Comparison of ENCODE assay signal across 8 cellular contexts in genomic region chr10:74190494-74190893, GRCh38. TPM values are rescaled to one million over a fixed set of nuclear protein-coding genes. Genes with fewer than 3 reads are reported as not detected.
A peak's percentile ranks its signal among the peaks of the same experiment; 100 is the strongest.
DNase-seq lines count a peak whose midpoint lies in the region; ATAC-seq, FAIRE-seq and TF ChIP-seq lines count a peak whose summit lies in the region.

No MANE protein-coding gene starts in this region.

- TF ChIP-seq CTCF in heart left ventricle (IDR thresholded peaks at IDR 0.05) (no peak), keratinocyte (optimal IDR thresholded peaks at IDR 0.05 in 1 of 3, IDR thresholded peaks at IDR 0.05 in 1 of 3, conservative IDR thresholded peaks at IDR 0.05 in 1 of 3; ENCODE audit: extremely low read depth in 1 of 3, insufficient read depth in 2 of 3, low read length in 3 of 3) (no peak), upper lobe of right lung (IDR thresholded peaks at IDR 0.05) (no peak)

- H3K27ac ChIP-seq in heart left ventricle (peak overlapping the region in 7 of 12 donors; percentile 34 to 76 (median 39)), keratinocyte (ENCODE audit: control insufficient read depth, insufficient read depth, low read length) (peak overlapping the region; percentile 83), upper lobe of right lung (peak overlapping the region; percentile 59)

- no peaks in the 10 kb centered on the region for H3K36me3 Mint-ChIP-seq in activated CD4-positive, alpha-beta memory T cell treated with anti-CD3 and anti-CD28 coated beads for 36 hours

- H3K4me3 ChIP-seq in heart left ventricle, result peak overlapping the region in 1 of 12 donors; percentile 10
- peak overlapping the region in 2 of 3 experiments; percentile 5 to 46 for H3K4me3 ChIP-seq in keratinocyte (ENCODE audit: control insufficient read depth in 2 of 3, extremely low read depth in 1 of 3, insufficient read depth in 2 of 3, low read depth in 1 of 3, low read length in 3 of 3)
- no peak overlapping the region for H3K4me3 ChIP-seq in upper lobe of right lung

- peak overlapping the region; percentile 73 for H3K9ac ChIP-seq in keratinocyte (ENCODE audit: control insufficient read depth, extremely low read depth, insufficient read depth, low read length)

- H3K4me3 Mint-ChIP-seq in activated CD4-positive, alpha-beta memory T cell treated with anti-CD3 and anti-CD28 coated beads for 36 hours, result peak overlapping the region; percentile 17

- no peaks in the 10 kb centered on the region for H4K20me1 ChIP-seq in keratinocyte (ENCODE audit: control insufficient read depth, extremely low read depth, insufficient read depth, low read length)

- TF ChIP-seq POLR2A in heart left ventricle (IDR thresholded peaks at IDR 0.05), result no peak

- H3K27me3 Mint-ChIP-seq in activated CD4-positive, alpha-beta memory T cell treated with anti-CD3 and anti-CD28 coated beads for 36 hours, result no peaks in the 10 kb centered on the region

- no peak for FAIRE-seq in keratinocyte (lab: Jason Lieb, UNC)

- H3K4me2 ChIP-seq in keratinocyte (ENCODE audit: control insufficient read depth, extremely low read depth, insufficient read depth, low read depth, low read length), result peak overlapping the region; percentile 86

- dilution Hi-C loops in keratinocyte (cut with MboI; ENCODE audit: extremely low pct_ligation_motif_present, low sequenced_read_pairs), result no loop called here

- CTCF ChIA-PET in activated CD4-positive, alpha-beta memory T cell treated with anti-CD3 and anti-CD28 coated beads for 36 hours (lab: Charles Lee), result interaction anchor here (1.2 kb wide), 1 partner anchor 311 kb away, joined by 3 read pairs; no protein-coding TSS in a partner anchor

- DNase-seq in heart left ventricle (no peak), cardiac septum (ENCODE audit: low spot score) (no peak), keratinocyte (ENCODE audit: low read depth, low spot score) (no peak), upper lobe of right lung (no peak), NCI-H1092 treated with DMSO at 0.1 percent for 48 hours (lab: John Stamatoyannopoulos, UW) (no peak)
- DNase-seq in activated CD4-positive, alpha-beta memory T cell treated with anti-CD3 and anti-CD28 coated beads for 36 hours, result no peak

- no peaks in the 10 kb centered on the region for H3K9me3 Mint-ChIP-seq in activated CD4-positive, alpha-beta memory T cell treated with anti-CD3 and anti-CD28 coated beads for 36 hours

- H3K9me1 ChIP-seq in keratinocyte (ENCODE audit: control insufficient read depth, extremely low read depth, insufficient read depth, low read length), result no peaks in the 10 kb centered on the region

- peaks cover 53% of the 10 kb centered on the region for H3K4me1 Mint-ChIP-seq in activated CD4-positive, alpha-beta memory T cell treated with anti-CD3 and anti-CD28 coated beads for 36 hours (ENCODE audit: low read depth)

- intact Hi-C loops in heart left ventricle (cut with DNase I), result no loop called here
- intact Hi-C loops in cardiac septum (cut with DNase I), result no loop called here
- intact Hi-C loops in activated CD4-positive, alpha-beta memory T cell treated with anti-CD3 and anti-CD28 coated beads for 36 hours (cut with micrococcal nuclease), result loop anchor here (2.0 kb wide), 1 partner anchor 14 kb away; no protein-coding TSS in a partner anchor
- intact Hi-C loops in upper lobe of right lung (cut with DNase I), result no loop called here

- H3K4me1 ChIP-seq in heart left ventricle, result peaks cover 0 to 19% (median 6%) of the 10 kb centered on the region in 12 donors
- H3K4me1 ChIP-seq in keratinocyte (ENCODE audit: control insufficient read depth, extremely low read depth, insufficient read depth, low read length), result peaks cover 55% of the 10 kb centered on the region
- peaks cover 21% of the 10 kb centered on the region for H3K4me1 ChIP-seq in upper lobe of right lung

- POLR2A ChIA-PET in activated CD4-positive, alpha-beta memory T cell treated with anti-CD3 and anti-CD28 coated beads for 36 hours (lab: Charles Lee), result interaction anchor here (1.1 kb wide), 1 partner anchor 14 kb away, joined by 3 read pairs; no protein-coding TSS in a partner anchor

- no peak for ATAC-seq in heart left ventricle
- ATAC-seq in upper lobe of right lung, result peak; percentile 23
- no peak for ATAC-seq in HG03571 (IDR thresholded peaks at IDR 0.05; ENCODE audit: unreplicated experiment)
- ATAC-seq in HG02981 (IDR thresholded peaks at IDR 0.05; ENCODE audit: unreplicated experiment), result no peak

- H3K9me3 ChIP-seq in heart left ventricle, result no peaks in the 10 kb centered on the region
- H3K9me3 ChIP-seq in keratinocyte (ENCODE audit: control insufficient read depth, low read depth, low read length), result no peaks in the 10 kb centered on the region
- H3K9me3 ChIP-seq in upper lobe of right lung, result no peaks in the 10 kb centered on the region

- H3K27me3 ChIP-seq in heart left ventricle (no peaks in the 10 kb centered on the region), keratinocyte (ENCODE audit: control insufficient read depth, extremely low read depth, insufficient read depth, low read length) (no peaks in the 10 kb centered on the region), upper lobe of right lung (no peaks in the 10 kb centered on the region)

- H3K36me3 ChIP-seq in heart left ventricle, result no peaks in the 10 kb centered on the region
- H3K36me3 ChIP-seq in keratinocyte (ENCODE audit: control insufficient read depth in 2 of 2, extremely low read depth in 1 of 2, insufficient read depth in 2 of 2, low read length in 2 of 2), result no peaks in the 10 kb centered on the region
- H3K36me3 ChIP-seq in upper lobe of right lung, result no peaks in the 10 kb centered on the region

- H2AFZ ChIP-seq in keratinocyte (ENCODE audit: control insufficient read depth, low read length), result no peak overlapping the region

- peaks cover 84% of the 10 kb centered on the region for H3K79me2 ChIP-seq in keratinocyte (ENCODE audit: control insufficient read depth, insufficient read depth, low read length)

- H3K27ac Mint-ChIP-seq in activated CD4-positive, alpha-beta memory T cell treated with anti-CD3 and anti-CD28 coated beads for 36 hours, result peak overlapping the region; percentile 85

RNA-seq across cellular contexts. Expression of gene ADK, which starts 39.5 kb away (rescaled TPM):
- total RNA-seq in heart left ventricle (10 to 100 TPM; 22.7 to 46.2 (median 39.8) TPM), cardiac septum (28.0 TPM), upper lobe of right lung (53.0 TPM)
- polyA plus RNA-seq in heart left ventricle (10 to 100 TPM; 20.8 to 55.5 TPM), keratinocyte (73.0 to 139 TPM (median 92.6 TPM) in 3 replicates)
- 10 to 100 TPM; 52.8 to 54.4 TPM for total RNA-seq in activated CD4-positive, alpha-beta memory T cell treated with anti-CD3 and anti-CD28 coated beads for 36 hours
- 54.7 TPM for polyA plus RNA-seq in keratinocyte (2011; ENCODE audit: low read depth)
- polyA plus RNA-seq in keratinocyte (2011; cell fraction: cytosol; rRNA removed), result 66.4 and 127 TPM in 2 replicates
- polyA plus RNA-seq in keratinocyte (2011; cell fraction: nucleus; rRNA removed), result 54.4 and 63.4 TPM in 2 replicates
- polyA plus RNA-seq in keratinocyte (2012; ENCODE audit: low replicate concordance), result 58.0 and 90.5 TPM in 2 replicates
- 12.8 to 83.9 TPM (median 38.5 TPM) in 3 replicates for polyA minus RNA-seq in keratinocyte
- 43.5 TPM for polyA minus RNA-seq in keratinocyte (2011; cell fraction: cytosol; rRNA and poly(A)+ RNA removed)
- polyA minus RNA-seq in keratinocyte (2011; cell fraction: nucleus; rRNA and poly(A)+ RNA removed), result 34.0 and 74.5 TPM in 2 replicates

RNA-seq across cellular contexts. Expression of gene AP3M1, which starts 39.9 kb away (rescaled TPM):
- total RNA-seq in heart left ventricle (10 to 100 TPM; 23.2 to 37.0 (median 30.5) TPM), cardiac septum (30.8 TPM), upper lobe of right lung (33.1 TPM)
- polyA plus RNA-seq in heart left ventricle (10 to 100 TPM in 1 of 2 donors, 1 to 10 TPM in 1; 7.8 to 33.4 TPM), keratinocyte (37.1 to 53.5 TPM (median 44.1 TPM) in 3 replicates)
- total RNA-seq in activated CD4-positive, alpha-beta memory T cell treated with anti-CD3 and anti-CD28 coated beads for 36 hours, result 10 to 100 TPM; 43.1 to 43.9 TPM
- polyA plus RNA-seq in keratinocyte (2011; ENCODE audit: low read depth), result 17.4 TPM
- polyA plus RNA-seq in keratinocyte (2011; cell fraction: cytosol; rRNA removed), result 26.7 and 58.2 TPM in 2 replicates
- polyA plus RNA-seq in keratinocyte (2011; cell fraction: nucleus; rRNA removed), result 46.9 and 58.5 TPM in 2 replicates
- polyA plus RNA-seq in keratinocyte (2012; ENCODE audit: low replicate concordance), result 18.9 and 25.8 TPM in 2 replicates
- 16.7 to 59.7 TPM (median 35.2 TPM) in 3 replicates for polyA minus RNA-seq in keratinocyte
- 33.6 TPM for polyA minus RNA-seq in keratinocyte (2011; cell fraction: cytosol; rRNA and poly(A)+ RNA removed)
- polyA minus RNA-seq in keratinocyte (2011; cell fraction: nucleus; rRNA and poly(A)+ RNA removed), result 24.9 and 45.7 TPM in 2 replicates
